Comparison of ENCODE assay signal across 8 cellular contexts in genomic region chr20:51542033-51542893, GRCh38. TPM values are rescaled to one million over a fixed set of nuclear protein-coding genes. Genes with fewer than 3 reads are reported as not detected.
DNase-seq lines count a peak whose midpoint lies in the region; ATAC-seq and TF ChIP-seq lines count a peak whose summit lies in the region.

NFATC2 (minus strand) TSS chr20:51542719; CDS start chr20:51542499, 220 bp downstream.

- H3K9ac ChIP-seq in iPS-18a (ENCODE audit: low read length) = no peak within 1 kb of the TSS

- TF ChIP-seq CTCF in PC-9 (conservative IDR thresholded peaks at IDR 0.05) = peak; percentile 73

- DNase-seq in NCI-H146 (lab: John Stamatoyannopoulos, UW) = peak; percentile 61
- DNase-seq in NCI-H146 treated with DMSO at 0.1 percent for 48 hours (lab: John Stamatoyannopoulos, UW; ENCODE audit: unreplicated experiment) = no peak
- DNase-seq in PC-9 = peak in 1 of 2 experiments; percentile 76
- peak; percentile 44 for DNase-seq in activated gamma-delta T cell treated with Interleukin-2 at 50 U/mL for 16 hours
- peak; percentile 39 to 49 for DNase-seq in stimulated activated CD4-positive, alpha-beta T cell treated with anti-CD3 and anti-CD28 coated beads, Interleukin-1b, Interleukin-23, amount 100 ng/mL, for 4 hours (ENCODE audit: low read depth in 2 of 2)
- no peak for DNase-seq in putamen (ENCODE audit: low spot score)

- H3K4me3 ChIP-seq in PC-9 (peak within 1 kb of the TSS; percentile 90), iPS-18a (ENCODE audit: low read length) (peak within 1 kb of the TSS; percentile 55)

- intact Hi-C loops in PC-9 (cut with micrococcal nuclease; ENCODE audit: unreplicated experiment) = no loop called here

- POLR2A ChIA-PET in PC-9 (lab: Charles Lee; ENCODE audit: unreplicated experiment) = interaction anchor here (0.7 kb wide), 3 partner anchors 82 to 546 kb away, joined by 3 to 14 read pairs (median 5); no protein-coding TSS in a partner anchor

- H3K27me3 ChIP-seq in PC-9 (ENCODE audit: insufficient read depth, low read depth) = peaks cover 31% of the 10 kb centered on the region
- peaks cover 36% of the 10 kb centered on the region for H3K27me3 ChIP-seq in iPS-18a (ENCODE audit: control insufficient read depth, insufficient read depth, low read length)

- peaks cover 3% of the 10 kb centered on the region; the same call in 1 of the 2 replicates for H3K79me2 ChIP-seq in PC-9 (ENCODE audit: low read depth)

- BruUV-seq in PC-9 (replicated peaks; lab: Mats Ljungman, UMichigan) = no TSS peak

- peaks cover 7% of the 10 kb centered on the region; the same call in 1 of the 2 replicates for H3F3A ChIP-seq in PC-9 (ENCODE audit: insufficient read depth, low read depth)

- peaks cover 7% of the 10 kb centered on the region; the same call in 1 of the 2 replicates for H3K36me3 ChIP-seq in PC-9 (ENCODE audit: low read depth)
- H3K36me3 ChIP-seq in iPS-18a (ENCODE audit: control insufficient read depth, low read depth, low read length) = no peaks in the 10 kb centered on the region

- ATAC-seq in HG02884 (IDR thresholded peaks at IDR 0.05; ENCODE audit: unreplicated experiment) = peak; percentile 36

- H3K27ac ChIP-seq in PC-9 (no peak within 1 kb of the TSS), iPS-18a (ENCODE audit: low read length) (no peak within 1 kb of the TSS)

- CTCF ChIA-PET in PC-9 (lab: Charles Lee) = interaction anchor here (0.6 to 1.0 kb wide), 4 partner anchors 20 to 1420 kb away, joined by 6 to 12 read pairs (median 8); no protein-coding TSS in a partner anchor

- peak within 1 kb of the TSS; percentile 89 for H3K4me2 ChIP-seq in PC-9

- no peaks in the 10 kb centered on the region for H4K20me1 ChIP-seq in PC-9 (ENCODE audit: insufficient read depth)

- H3K4me1 ChIP-seq in PC-9 (replicated peaks; ENCODE audit: insufficient read depth) (peaks cover 12% of the 10 kb centered on the region), iPS-18a (ENCODE audit: control insufficient read depth, low read depth, low read length) (peaks cover 5% of the 10 kb centered on the region)

- H3K9me2 ChIP-seq in PC-9 (ENCODE audit: insufficient read depth) = no peaks in the 10 kb centered on the region

- H3K9me3 ChIP-seq in PC-9 (ENCODE audit: insufficient read depth, low read depth) = no peaks in the 10 kb centered on the region; the same call in 1 of the 2 replicates
- H3K9me3 ChIP-seq in iPS-18a (ENCODE audit: control insufficient read depth, low read depth, low read length) = no peaks in the 10 kb centered on the region

- H2AFZ ChIP-seq in PC-9 = peak within 1 kb of the TSS; percentile 90

RNA-seq across cellular contexts. Expression of gene NFATC2, which starts in this region (rescaled TPM):
- total RNA-seq in PC-9 (2021) = 6.3 and 6.8 TPM in 2 replicates

Comparison
In these comparisons a context has a peak if more than half of its experiments do, and no peak if none do; other contexts are left out.
1. DNase-seq: peak in NCI-H146 (single experiment), activated gamma-delta T cell treated with Interleukin-2 at 50 U/mL for 16 hours (single experiment) and stimulated activated CD4-positive, alpha-beta T cell treated with anti-CD3 and anti-CD28 coated beads, Interleukin-1b, Interleukin-23, amount 100 ng/mL, for 4 hours (2 of 2); none in NCI-H146 treated with DMSO at 0.1 percent for 48 hours (single experiment) and putamen (single experiment).